In the genomic region with DNA sequence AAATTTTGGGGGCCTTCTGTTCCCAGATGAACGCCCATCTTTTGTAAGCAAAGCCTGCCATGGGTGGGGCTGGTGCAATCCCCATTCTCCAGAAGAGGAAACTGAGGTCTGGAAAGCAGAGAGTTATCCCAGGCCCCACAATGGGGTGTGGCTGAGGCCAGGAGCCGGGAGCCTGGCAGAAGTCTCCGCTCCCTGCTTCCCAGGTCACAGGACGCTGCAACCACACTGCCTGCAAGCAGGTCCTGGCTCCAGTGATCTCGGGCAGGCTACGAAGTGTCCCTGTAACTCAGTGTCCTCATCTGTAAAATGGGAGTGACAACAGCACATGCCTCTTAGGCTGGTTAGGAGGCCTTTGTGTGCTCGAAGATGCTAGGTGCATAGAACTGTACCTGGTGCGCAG, we compare ENCODE assay signal across 11 cellular contexts. TPM values are rescaled to one million over a fixed set of nuclear protein-coding genes. Genes with fewer than 3 reads are reported as not detected.
DNase-seq lines count a peak whose midpoint lies in the region; ATAC-seq and TF ChIP-seq lines count a peak whose summit lies in the region.
"Had no signal": no experiment of that assay in that cellular context is flagged by ENCODE, and none has a peak within 500 bp of the region (broad histone marks: within the 10 kb centered on the region; RNA-seq: fewer than 3 reads in every experiment).

No MANE protein-coding gene starts in this region.

- peaks cover 41% of the 10 kb centered on the region for H3K36me3 ChIP-seq in BLaER1

- POLR2A ChIA-PET in naive thymus-derived CD8-positive, alpha-beta T cell (lab: Charles Lee), result interaction anchor here (1.5 to 13.8 kb wide), 5 partner anchors 10 to 47 kb away, joined by 5 to 176 read pairs (median 11); a partner anchor contains a TSS

- H3K9ac ChIP-seq in BLaER1, result peak overlapping the region; percentile 86; the same call in 1 of the 2 replicates

- no peaks in the 10 kb centered on the region for H3K27me3 ChIP-seq in BLaER1
- H3K27me3 ChIP-seq: dorsolateral prefrontal cortex had no signal

- peaks cover 33% of the 10 kb centered on the region for H4K20me1 ChIP-seq in BLaER1

- peak overlapping the region; percentile 97 for H3K4me2 ChIP-seq in BLaER1

- no peak for DNase-seq in coronary artery (ENCODE audit: low spot score)
- DNase-seq in naive thymus-derived CD8-positive, alpha-beta T cell, result no peak
- no peak for DNase-seq in HPDE6-E6E7 (ENCODE audit: extremely low spot score)
- no peak for DNase-seq in stimulated activated CD4-positive, alpha-beta T cell treated with anti-CD3 and anti-CD28 coated beads, Interleukin-12 subunit alpha, Interleukin-12 subunit beta, amount 100 ng/mL, for 4 hours
- DNase-seq: activated CD8-positive, alpha-beta memory T cell treated with anti-CD3 and anti-CD28 coated beads, Interleukin-2, amount 50 U/mL, for 4 hours; stimulated activated CD4-positive, alpha-beta T cell treated with anti-CD3 and anti-CD28 coated beads, Interleukin-2, amount 100 ng/mL, for 48 hours had no signal

- H3K27ac Mint-ChIP-seq in IgD-negative memory B cell, result no peak overlapping the region
- no peak overlapping the region for H3K27ac Mint-ChIP-seq in naive thymus-derived CD8-positive, alpha-beta T cell

- H3K27ac ChIP-seq in BLaER1, result no peak overlapping the region
- H3K27ac ChIP-seq in coronary artery, result peak overlapping the region; percentile 67 to 80

- H3K36me3 Mint-ChIP-seq in IgD-negative memory B cell, result no peaks in the 10 kb centered on the region
- peaks cover 0 to 7% (median 0%) of the 10 kb centered on the region in 3 donors for H3K36me3 Mint-ChIP-seq in naive thymus-derived CD8-positive, alpha-beta T cell

- no peaks in the 10 kb centered on the region for H3K9me3 Mint-ChIP-seq in IgD-negative memory B cell
- H3K9me3 Mint-ChIP-seq in naive thymus-derived CD8-positive, alpha-beta T cell, result no peaks in the 10 kb centered on the region

- ATAC-seq in naive thymus-derived CD8-positive, alpha-beta T cell, result no peak
- ATAC-seq in GM19467 (IDR thresholded peaks at IDR 0.05; ENCODE audit: unreplicated experiment) (no peak), GM19324 (IDR thresholded peaks at IDR 0.05; ENCODE audit: low FRiP score, unreplicated experiment) (no peak)

- H3K4me3 Mint-ChIP-seq in IgD-negative memory B cell, result peak overlapping the region in 3 of 4 donors; percentile 21 to 59 (median 28)
- H3K4me3 Mint-ChIP-seq in naive thymus-derived CD8-positive, alpha-beta T cell, result peak overlapping the region in 8 of 10 donors; percentile 12 to 93 (median 38)

- peaks cover 0 to 8% (median 5%) of the 10 kb centered on the region in 3 donors for H3K4me1 Mint-ChIP-seq in IgD-negative memory B cell
- peaks cover 9 to 26% (median 17%) of the 10 kb centered on the region in 4 donors for H3K4me1 Mint-ChIP-seq in naive thymus-derived CD8-positive, alpha-beta T cell

- H3K4me1 ChIP-seq in BLaER1, result peaks cover 58% of the 10 kb centered on the region

- no peaks in the 10 kb centered on the region for H3K9me3 ChIP-seq in BLaER1

- TF ChIP-seq CTCF in coronary artery (IDR thresholded peaks at IDR 0.05), result no peak

- no peaks in the 10 kb centered on the region for H3K27me3 Mint-ChIP-seq in IgD-negative memory B cell
- no peaks in the 10 kb centered on the region for H3K27me3 Mint-ChIP-seq in naive thymus-derived CD8-positive, alpha-beta T cell

- H3K4me3 ChIP-seq in BLaER1, result peak overlapping the region; percentile 92
- peak overlapping the region; percentile 83 for H3K4me3 ChIP-seq in coronary artery

RNA-seq across cellular contexts. Expression of a gene that starts 1.7 kb away (rescaled TPM):
- polyA plus RNA-seq in IgD-negative memory B cell, result 0.33 TPM
- total RNA-seq in naive thymus-derived CD8-positive, alpha-beta T cell, result 1 to 10 TPM; 8.1 to 8.8 TPM
- under 1 TPM; 0.20 to 0.51 (median 0.35) TPM for polyA plus RNA-seq in naive thymus-derived CD8-positive, alpha-beta T cell

RNA-seq across cellular contexts. Expression of a gene that starts 6.3 kb away (rescaled TPM):
- polyA plus RNA-seq in IgD-negative memory B cell, result 48.1 TPM
- total RNA-seq in naive thymus-derived CD8-positive, alpha-beta T cell, result 10 to 100 TPM; 39.1 to 45.5 TPM
- 10 to 100 TPM; 22.4 to 50.6 (median 45.4) TPM for polyA plus RNA-seq in naive thymus-derived CD8-positive, alpha-beta T cell

RNA-seq across cellular contexts. Expression of a gene that starts 12.1 kb away (rescaled TPM):
- 101 TPM for polyA plus RNA-seq in IgD-negative memory B cell
- 10 to 100 TPM; 24.1 to 28.9 TPM for total RNA-seq in naive thymus-derived CD8-positive, alpha-beta T cell
- 10 to 100 TPM; 84.9 to 91.8 (median 85.5) TPM for polyA plus RNA-seq in naive thymus-derived CD8-positive, alpha-beta T cell

RNA-seq across cellular contexts. Expression of a gene that starts 18.7 kb away (rescaled TPM):
- polyA plus RNA-seq in IgD-negative memory B cell, result 34.8 TPM
- 10 to 100 TPM; 59.7 to 62.1 TPM for total RNA-seq in naive thymus-derived CD8-positive, alpha-beta T cell
- polyA plus RNA-seq in naive thymus-derived CD8-positive, alpha-beta T cell, result 10 to 100 TPM; 11.2 to 28.1 (median 16.9) TPM

RNA-seq across cellular contexts. Expression of a gene that starts 22.7 kb away (rescaled TPM):
- 49.3 TPM for polyA plus RNA-seq in IgD-negative memory B cell
- 10 to 100 TPM; 54.9 to 56.2 TPM for total RNA-seq in naive thymus-derived CD8-positive, alpha-beta T cell
- polyA plus RNA-seq in naive thymus-derived CD8-positive, alpha-beta T cell, result 10 to 100 TPM; 21.5 to 33.2 (median 30.9) TPM
